Comparison of ENCODE assay signal across 17 cellular contexts in genomic region chr3:16132926-16133325, GRCh38. TPM values are rescaled to one million over a fixed set of nuclear protein-coding genes. Genes with fewer than 3 reads are reported as not detected.
A peak's percentile ranks its signal among the peaks of the same experiment; 100 is the strongest.
DNase-seq lines count a peak whose midpoint lies in the region; ATAC-seq and TF ChIP-seq lines count a peak whose summit lies in the region.
"Had no signal": no experiment of that assay in that cellular context is flagged by ENCODE, and none has a peak within 500 bp of the region (broad histone marks: within the 10 kb centered on the region; RNA-seq: fewer than 3 reads in every experiment).

No MANE protein-coding gene starts in this region.

- no peaks in the 10 kb centered on the region for H3K36me3 Mint-ChIP-seq in progenitor cell of endocrine pancreas (ENCODE audit: insufficient read depth)
- H3K36me3 Mint-ChIP-seq: T-cell had no signal

- peaks cover 15% of the 10 kb centered on the region for H3K9me3 ChIP-seq in adipocyte (ENCODE audit: control insufficient read depth, low read length)
- H3K9me3 ChIP-seq in testis: no peaks in the 10 kb centered on the region
- H3K9me3 ChIP-seq: BE2C had no signal

- H3K9ac ChIP-seq in adipocyte (ENCODE audit: low read length): peak overlapping the region; percentile 77
- no peak overlapping the region for H3K9ac ChIP-seq in rectal smooth muscle tissue (ENCODE audit: low read length)

- H3K27me3 ChIP-seq in adipocyte (replicated peaks; ENCODE audit: control insufficient read depth, insufficient read depth, low read length) (no peaks in the 10 kb centered on the region), rectal smooth muscle tissue (ENCODE audit: control insufficient read depth, insufficient read depth, low read length) (no peaks in the 10 kb centered on the region), testis (no peaks in the 10 kb centered on the region)
- H3K27me3 ChIP-seq: BE2C, brain microvascular endothelial cell had no signal

- TF ChIP-seq CTCF in progenitor cell of endocrine pancreas (IDR thresholded peaks at IDR 0.05; ENCODE audit: unreplicated experiment): no peak
- TF ChIP-seq CTCF in testis (IDR thresholded peaks at IDR 0.05): no peak

- H3K4me1 ChIP-seq in adipocyte (ENCODE audit: control insufficient read depth, insufficient read depth, low read length): peaks cover 85% of the 10 kb centered on the region
- H3K4me1 ChIP-seq in rectal smooth muscle tissue (ENCODE audit: control insufficient read depth, insufficient read depth, low read length): peaks cover 3% of the 10 kb centered on the region
- no peaks in the 10 kb centered on the region for H3K4me1 ChIP-seq in testis
- H3K4me1 ChIP-seq: BE2C had no signal

- H3K36me3 ChIP-seq in adipocyte (ENCODE audit: control insufficient read depth, insufficient read depth, low read length, severe bottlenecking): no peaks in the 10 kb centered on the region
- H3K36me3 ChIP-seq in rectal smooth muscle tissue (ENCODE audit: control insufficient read depth, insufficient read depth, low read length): no peaks in the 10 kb centered on the region
- no peaks in the 10 kb centered on the region for H3K36me3 ChIP-seq in testis (ENCODE audit: low read depth, missing control alignments)
- H3K36me3 ChIP-seq: BE2C, brain microvascular endothelial cell had no signal

- peaks cover 4% of the 10 kb centered on the region for H3K27me3 Mint-ChIP-seq in progenitor cell of endocrine pancreas

- H3K4me3 Mint-ChIP-seq in progenitor cell of endocrine pancreas (ENCODE audit: low read depth): no peak overlapping the region
- H3K4me3 Mint-ChIP-seq: T-cell had no signal

- peaks cover 6% of the 10 kb centered on the region for H3K9me3 Mint-ChIP-seq in progenitor cell of endocrine pancreas (ENCODE audit: low read depth)

- no peaks in the 10 kb centered on the region for H3K4me1 Mint-ChIP-seq in progenitor cell of endocrine pancreas (ENCODE audit: low read depth)
- H3K4me1 Mint-ChIP-seq: T-cell had no signal

- peak; percentile 61 for DNase-seq in EH (ENCODE audit: low read depth)
- DNase-seq in adipocyte (ENCODE audit: low read depth): peak; percentile 44
- DNase-seq in Right ventricle myocardium superior: no peak
- DNase-seq in stimulated activated CD4-positive, alpha-beta T cell treated with anti-CD3 and anti-CD28 coated beads, Interleukin-4, amount 100 ng/mL, for 4 hours: no peak
- DNase-seq in NOMO-1 (lab: John Stamatoyannopoulos, UW; ENCODE audit: unreplicated experiment in 2 of 2): no peak
- no peak for DNase-seq in progenitor cell of endocrine pancreas (ENCODE audit: low spot score, unreplicated experiment)
- DNase-seq in testis: no peak
- DNase-seq: activated CD4-positive, alpha-beta T cell treated with anti-CD3 and anti-CD28 coated beads for 1 hour; BE2C; brain microvascular endothelial cell; GF-D8; NCI-H187 treated with DMSO at 0.1 percent for 48 hours; T-cell had no signal

- no peak for TF ChIP-seq POLR2A in testis (IDR thresholded peaks at IDR 0.05)

- H3K27ac Mint-ChIP-seq in progenitor cell of endocrine pancreas: no peak overlapping the region
- H3K27ac Mint-ChIP-seq: T-cell had no signal

- peak overlapping the region; percentile 10 for H3K27ac ChIP-seq in rectal smooth muscle tissue (ENCODE audit: low read depth, low read length)
- no peak overlapping the region for H3K27ac ChIP-seq in testis
- H3K27ac ChIP-seq: brain microvascular endothelial cell had no signal

- WGBS in testis, 2 donors: 34 to 50% methylated on average over 3 of the region's 3 CpGs

- intact Hi-C loops in Right ventricle myocardium superior (cut with DNase I): no loop called here
- intact Hi-C loops in testis (cut with DNase I; ENCODE audit: low total_unique reads): no loop called here

- ATAC-seq in Right ventricle myocardium superior (ENCODE audit: poor library complexity): peak; percentile 82
- ATAC-seq: K562, T-cell had no signal

- peak overlapping the region; percentile 38 for H3K4me3 ChIP-seq in adipocyte (ENCODE audit: low read length)
- H3K4me3 ChIP-seq in rectal smooth muscle tissue (ENCODE audit: low read length): no peak overlapping the region
- no peak overlapping the region for H3K4me3 ChIP-seq in testis
- H3K4me3 ChIP-seq: K562 had no signal

RNA-seq across cellular contexts. Expression of gene GALNT15, which starts 41.6 kb away (rescaled TPM):
- 7.2 TPM for total RNA-seq in Right ventricle myocardium superior
- 0.18 and 0.46 TPM in 2 replicates for total RNA-seq in progenitor cell of endocrine pancreas
- total RNA-seq in testis: 10 to 100 TPM in 1 of 2 donors, 1 to 10 TPM in 1; 6.6 to 13.0 TPM
- 16.5 TPM for polyA plus RNA-seq in testis (ENCODE audit: insufficient read depth, low read depth, low replicate concordance)
- total RNA-seq: epithelial cell of proximal tubule, K562 had no signal
- polyA plus RNA-seq: K562, keratinocyte had no signal

Comparison
In these comparisons a context has a peak if more than half of its experiments do, and no peak if none do; other contexts are left out.
1. DNase-seq: peak in EH (single experiment) and adipocyte (single experiment); none in Right ventricle myocardium superior (single experiment), stimulated activated CD4-positive, alpha-beta T cell treated with anti-CD3 and anti-CD28 coated beads, Interleukin-4, amount 100 ng/mL, for 4 hours (0 of 2), NOMO-1 (0 of 2), progenitor cell of endocrine pancreas (single experiment) and testis (single experiment).